In genomic region chr19:58325623-58326022, GRCh38 we compare ENCODE assay signal across 10 cellular contexts. TPM values are rescaled to one million over a fixed set of nuclear protein-coding genes. Genes with fewer than 3 reads are reported as not detected.
DNase-seq lines count a peak whose midpoint lies in the region; ATAC-seq and TF ChIP-seq lines count a peak whose summit lies in the region.
"Had no signal": no experiment of that assay in that cellular context is flagged by ENCODE, and none has a peak within 500 bp of the region (broad histone marks: within the 10 kb centered on the region; RNA-seq: fewer than 3 reads in every experiment).

No MANE protein-coding gene starts in this region.

- H3K36me3 ChIP-seq in Panc1 (ENCODE audit: control insufficient read depth, insufficient read depth, low read length): no peaks in the 10 kb centered on the region; the same call in 1 of the 2 replicates

- no peak for ATAC-seq in Panc1
- ATAC-seq in foreskin keratinocyte: peak; percentile 61
- ATAC-seq in HG02588 (IDR thresholded peaks at IDR 0.05; ENCODE audit: unreplicated experiment): no peak

- peak; percentile 19 for DNase-seq in stimulated activated CD4-positive, alpha-beta T cell treated with anti-CD3 and anti-CD28 coated beads, Interleukin-1b, Interleukin-23, amount 100 ng/mL, for 48 hours
- no peak for DNase-seq in stimulated activated CD4-positive, alpha-beta T cell treated with anti-CD3 and anti-CD28 coated beads, Interleukin-12 subunit alpha, Interleukin-12 subunit beta, amount 100 ng/mL, for 4 hours
- no peak for DNase-seq in Panc1 (ENCODE audit: low read depth, low spot score)
- DNase-seq in foreskin keratinocyte: peak; percentile 59 to 76
- DNase-seq in NCI-H1436 treated with DMSO at 0.1 percent for 48 hours (lab: John Stamatoyannopoulos, UW): no peak
- no peak for DNase-seq in nucleus accumbens (lab: John Stamatoyannopoulos, UW)
- no peak for DNase-seq in NCI-H1930 (lab: John Stamatoyannopoulos, UW)
- DNase-seq: midbrain, NCI-H510A had no signal

- TF ChIP-seq CTCF in Panc1 (IDR thresholded peaks at IDR 0.05): no peak
- TF ChIP-seq CTCF in foreskin keratinocyte (conservative IDR thresholded peaks at IDR 0.05): no peak

- no TSS peak for BruUV-seq in Panc1 (replicated peaks; lab: Mats Ljungman, UMichigan)

- H3K4me1 ChIP-seq in Panc1 (ENCODE audit: control insufficient read depth, insufficient read depth, low read length) (peaks cover 23% of the 10 kb centered on the region), foreskin keratinocyte (peaks cover 4% of the 10 kb centered on the region)

- H3K4me3 ChIP-seq in Panc1 (ENCODE audit: low read depth in 2 of 2, low read length in 2 of 2): peak overlapping the region; percentile 74 to 89

- POLR2A ChIA-PET in Panc1 (lab: Charles Lee): no interaction called here

- no peaks in the 10 kb centered on the region for H3K9me3 ChIP-seq in Panc1 (ENCODE audit: control insufficient read depth, insufficient read depth, low read depth, low read length)

- intact Hi-C loops in Panc1 (cut with micrococcal nuclease; ENCODE audit: unreplicated experiment): loop anchor here (5.0 kb wide), 1 partner anchor 62 kb away; the partner anchor contains the start of gene RPS5

- H3K27me3 ChIP-seq in Panc1 (ENCODE audit: control insufficient read depth, insufficient read depth, low read length) (no peaks in the 10 kb centered on the region), foreskin keratinocyte (no peaks in the 10 kb centered on the region)

- CTCF ChIA-PET in Panc1 (lab: Charles Lee): no interaction called here

- H3K27ac ChIP-seq in Panc1 (ENCODE audit: low read length): peak overlapping the region; percentile 90
- peak overlapping the region; percentile 50 for H3K27ac ChIP-seq in foreskin keratinocyte

- in situ Hi-C loops in Panc1 (cut with HindIII; ENCODE audit: low pct_unique_long_range_greater_than_20kb, low sequenced_read_pairs): no loop called here

RNA-seq across cellular contexts. Expression of gene ZSCAN22, which starts 1.2 kb away (rescaled TPM):
- total RNA-seq in Panc1 (2021; ENCODE audit: unreplicated experiment): 6.6 TPM
- 3.2 TPM for polyA plus RNA-seq in Panc1 (2012; ENCODE audit: insufficient read length)
- total RNA-seq in foreskin keratinocyte: 2.9 and 3.6 TPM in 2 replicates
- polyA plus RNA-seq in foreskin keratinocyte: 1.0 and 1.3 TPM in 2 replicates

RNA-seq across cellular contexts. Expression of gene ERVK3-1, which starts 20.4 kb away (rescaled TPM):
- total RNA-seq in Panc1 (2021; ENCODE audit: unreplicated experiment): 84.0 TPM
- polyA plus RNA-seq in Panc1 (2012; ENCODE audit: insufficient read length): 93.9 TPM
- total RNA-seq in foreskin keratinocyte: 36.1 and 37.2 TPM in 2 replicates
- 40.6 and 49.2 TPM in 2 replicates for polyA plus RNA-seq in foreskin keratinocyte

RNA-seq across cellular contexts. Expression of gene A1BG, which starts 27.7 kb away (rescaled TPM):
- 47.4 TPM for total RNA-seq in Panc1 (2021; ENCODE audit: unreplicated experiment)
- 114 TPM for polyA plus RNA-seq in Panc1 (2012; ENCODE audit: insufficient read length)
- 6.6 and 10.4 TPM in 2 replicates for total RNA-seq in foreskin keratinocyte
- 11.4 and 14.9 TPM in 2 replicates for polyA plus RNA-seq in foreskin keratinocyte

RNA-seq across cellular contexts. Expression of gene ZNF497, which starts 36.9 kb away (rescaled TPM):
- 1.9 TPM for total RNA-seq in Panc1 (2021; ENCODE audit: unreplicated experiment)
- 4.0 TPM for polyA plus RNA-seq in Panc1 (2012; ENCODE audit: insufficient read length)
- 0.28 and 0.41 TPM in 2 replicates for total RNA-seq in foreskin keratinocyte
- polyA plus RNA-seq in foreskin keratinocyte: 0.33 and 0.43 TPM in 2 replicates

RNA-seq across cellular contexts. Expression of gene ZNF8, which starts 46.9 kb away (rescaled TPM):
- total RNA-seq in Panc1 (2021; ENCODE audit: unreplicated experiment) (12.6 TPM), foreskin keratinocyte (4.8 and 5.2 TPM in 2 replicates)
- 1.8 TPM for polyA plus RNA-seq in Panc1 (2012; ENCODE audit: insufficient read length)
- polyA plus RNA-seq in foreskin keratinocyte: 0.71 and 0.85 TPM in 2 replicates

Comparison
In these comparisons a context has a peak if more than half of its experiments do, and no peak if none do; other contexts are left out.
1. DNase-seq: peak in stimulated activated CD4-positive, alpha-beta T cell treated with anti-CD3 and anti-CD28 coated beads, Interleukin-1b, Interleukin-23, amount 100 ng/mL, for 48 hours (single experiment) and foreskin keratinocyte (2 of 2); none in stimulated activated CD4-positive, alpha-beta T cell treated with anti-CD3 and anti-CD28 coated beads, Interleukin-12 subunit alpha, Interleukin-12 subunit beta, amount 100 ng/mL, for 4 hours (single experiment), Panc1 (single experiment), NCI-H1436 treated with DMSO at 0.1 percent for 48 hours (single experiment), nucleus accumbens (0 of 56) and NCI-H1930 (0 of 2).